1 cellular context compared by ENCODE assay signal in genomic region chr1:153629971-153630370, GRCh38.
TF ChIP-seq lines count a peak whose summit lies in the region.

No MANE protein-coding gene starts in this region.

TF ChIP-seq in H1, 55 proteins besides CTCF, POLR2A, EP300 and RAD21:
- TF ChIP-seq CHD1 (IDR thresholded peaks at IDR 0.05; ENCODE audit: low read depth, low read length), result no peak
